ENCODE assay signal across 10 cellular contexts in the genomic region with DNA sequence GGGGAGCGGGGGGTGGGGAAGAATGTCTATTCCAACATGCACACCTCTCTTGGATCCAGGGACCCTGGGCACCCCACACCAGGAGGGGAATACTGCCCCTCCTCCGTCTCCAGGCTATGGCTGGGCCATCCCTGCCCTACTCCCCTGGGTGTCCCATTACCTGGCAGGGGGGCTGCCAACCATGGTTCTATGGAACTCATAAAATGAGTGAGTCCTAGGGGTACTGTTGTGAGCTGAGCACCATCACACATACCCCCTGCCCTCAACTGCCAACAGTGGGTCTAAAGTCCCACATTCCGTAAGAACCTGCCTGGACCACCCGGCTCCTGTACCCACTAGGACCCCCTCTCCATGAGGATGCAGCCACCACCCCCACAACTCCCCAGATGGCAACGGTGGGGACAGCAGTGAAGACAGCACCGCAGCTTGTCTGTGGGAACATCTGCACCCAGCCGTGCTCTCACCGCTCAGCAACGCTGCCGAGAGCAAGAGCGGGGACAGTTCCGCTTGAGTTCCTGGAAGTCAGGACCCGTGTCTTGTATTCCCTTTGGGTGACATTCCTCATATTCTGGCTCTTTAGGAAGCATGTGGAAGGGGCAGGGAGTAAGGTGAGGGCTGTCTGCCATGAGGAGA. TPM values are rescaled to one million over a fixed set of nuclear protein-coding genes. Genes with fewer than 3 reads are reported as not detected.
DNase-seq lines count a peak whose midpoint lies in the region; ATAC-seq, FAIRE-seq and TF ChIP-seq lines count a peak whose summit lies in the region.
"Had no signal": no experiment of that assay in that cellular context is flagged by ENCODE, and none has a peak within 500 bp of the region (broad histone marks: within the 10 kb centered on the region; RNA-seq: fewer than 3 reads in every experiment).

No MANE protein-coding gene starts in this region.

- TF ChIP-seq CTCF in Peyer's patch (IDR thresholded peaks at IDR 0.05), result no peak
- TF ChIP-seq CTCF in esophagus muscularis mucosa (IDR thresholded peaks at IDR 0.05), result no peak

- no peaks in the 10 kb centered on the region for H3K27me3 ChIP-seq in Peyer's patch
- H3K27me3 ChIP-seq in esophagus muscularis mucosa, result no peaks in the 10 kb centered on the region
- no peaks in the 10 kb centered on the region for H3K27me3 ChIP-seq in skeletal muscle tissue (ENCODE audit: control insufficient read depth in 3 of 3, insufficient read depth in 3 of 3, low read length in 3 of 3)

- DNase-seq in GM12891 (ENCODE audit: insufficient read length, low spot score), result no peak
- no peak for DNase-seq in Peyer's patch
- no peak for DNase-seq in esophagus muscularis mucosa (ENCODE audit: extremely low spot score)
- DNase-seq in C1 segment of cervical spinal cord (lab: John Stamatoyannopoulos, UW), result no peak
- DNase-seq in NCI-H1694 (lab: John Stamatoyannopoulos, UW), result no peak
- DNase-seq: NCI-H1092 treated with DMSO at 0.1 percent for 48 hours had no signal

- FAIRE-seq in GM12891 (lab: Jason Lieb, UNC), result peak; percentile 5

- H3K27ac ChIP-seq in Peyer's patch (peak overlapping the region; percentile 45 to 77 (median 52)), esophagus muscularis mucosa (replicated peaks in 1 of 4) (peak overlapping the region; percentile 58 to 81 (median 68)), skeletal muscle tissue (ENCODE audit: low read depth, low read length) (peak overlapping the region; percentile 99)

- no peak for TF ChIP-seq POLR2A in GM12891 (IDR thresholded peaks at IDR 0.05; ENCODE audit: low read depth, low read length)
- TF ChIP-seq POLR2A in Peyer's patch (IDR thresholded peaks at IDR 0.05), result no peak
- TF ChIP-seq POLR2A in esophagus muscularis mucosa (IDR thresholded peaks at IDR 0.05; ENCODE audit: low read depth), result no peak

- H3K36me3 ChIP-seq in Peyer's patch, result peaks cover 0 to 22% (median 0%) of the 10 kb centered on the region in 3 donors
- H3K36me3 ChIP-seq in esophagus muscularis mucosa, result peaks cover 0 to 53% (median 17%) of the 10 kb centered on the region in 4 donors
- peaks cover 44 to 48% (median 44%) of the 10 kb centered on the region in 3 donors for H3K36me3 ChIP-seq in skeletal muscle tissue (ENCODE audit: control insufficient read depth in 3 of 3, insufficient read depth in 3 of 3, low read length in 3 of 3)

- peak overlapping the region; percentile 36 to 88 (median 64) for H3K9ac ChIP-seq in skeletal muscle tissue (ENCODE audit: low read depth in 1 of 3, low read length in 3 of 3)

- no peak overlapping the region for H3K4me3 ChIP-seq in Peyer's patch
- H3K4me3 ChIP-seq in esophagus muscularis mucosa, result peak overlapping the region in 1 of 4 donors; percentile 0
- peak overlapping the region in 1 of 3 donors; percentile 45 for H3K4me3 ChIP-seq in skeletal muscle tissue (ENCODE audit: low read length in 3 of 3)

- H3K9me3 ChIP-seq in Peyer's patch (no peaks in the 10 kb centered on the region), esophagus muscularis mucosa (no peaks in the 10 kb centered on the region), skeletal muscle tissue (ENCODE audit: control insufficient read depth in 3 of 3, low read length in 3 of 3) (no peaks in the 10 kb centered on the region)

- no peak for ATAC-seq in esophagus mucosa
- ATAC-seq in GM21619 (IDR thresholded peaks at IDR 0.05; ENCODE audit: unreplicated experiment), result no peak
- ATAC-seq: naive thymus-derived CD8-positive, alpha-beta T cell had no signal

- intact Hi-C loops in esophagus muscularis mucosa (cut with DNase I), result loop anchor here (10.0 kb wide), 2 partner anchors 109 to 219 kb away; no protein-coding TSS in a partner anchor

- H3K4me1 ChIP-seq in Peyer's patch (peaks cover 3 to 32% (median 6%) of the 10 kb centered on the region in 4 donors), esophagus muscularis mucosa (peaks cover 36 to 61% (median 48%) of the 10 kb centered on the region in 4 donors), skeletal muscle tissue (ENCODE audit: control insufficient read depth in 3 of 3, insufficient read depth in 3 of 3, low read length in 3 of 3) (peaks cover 68 to 91% (median 88%) of the 10 kb centered on the region in 3 donors)

- no peak for TF ChIP-seq EP300 in esophagus muscularis mucosa (IDR thresholded peaks at IDR 0.05)

- 94% methylated on average over 13 of the region's 13 CpGs for whole genome bisulfite sequencing in esophagus muscularis mucosa

TF ChIP-seq in GM12891, 5 proteins besides CTCF, POLR2A, EP300 and RAD21:
- TF ChIP-seq SPI1 (IDR thresholded peaks at IDR 0.05; ENCODE audit: low read depth, low read length), result no peak
- TF ChIP-seq POLR2AphosphoS5 (IDR thresholded peaks at IDR 0.05; ENCODE audit: low read depth, low read length), result no peak
- TF ChIP-seq TAF1 (IDR thresholded peaks at IDR 0.05; ENCODE audit: low read depth, low read length), result no peak
- no peak for TF ChIP-seq PAX5 (IDR thresholded peaks at IDR 0.05; ENCODE audit: insufficient read depth, low read length, severe bottlenecking)
- no peak for TF ChIP-seq POU2F2 (IDR thresholded peaks at IDR 0.05; ENCODE audit: low read depth, low read length)

RNA-seq across cellular contexts. Expression of a gene that starts 41.5 kb away (rescaled TPM):
- polyA plus RNA-seq in GM12891 (2012; ENCODE audit: low read depth, missing spikeins), result 37.7 TPM
- 10 to 100 TPM; 22.2 to 81.7 (median 47.2) TPM for total RNA-seq in Peyer's patch
- total RNA-seq in esophagus muscularis mucosa, result 10 to 100 TPM; 32.4 to 78.2 (median 50.2) TPM
- 597 TPM for total RNA-seq in skeletal muscle tissue
- 4.5 TPM for total RNA-seq in esophagus mucosa
